Comparison of ENCODE assay signal across 17 cellular contexts in genomic region chr13:112204881-112205327, GRCh38.
DNase-seq lines count a peak whose midpoint lies in the region; ATAC-seq and TF ChIP-seq lines count a peak whose summit lies in the region.
"Had no signal": no experiment of that assay in that cellular context is flagged by ENCODE, and none has a peak within 500 bp of the region (broad histone marks: within the 10 kb centered on the region; RNA-seq: fewer than 3 reads in every experiment).

No MANE protein-coding gene starts in this region.

- no peaks in the 10 kb centered on the region for H3K36me3 Mint-ChIP-seq in type B pancreatic cell
- no peaks in the 10 kb centered on the region for H3K36me3 Mint-ChIP-seq in effector memory CD8-positive, alpha-beta T cell (ENCODE audit: insufficient read depth)
- H3K36me3 Mint-ChIP-seq: naive B cell had no signal

- H3K27me3 ChIP-seq in heart left ventricle (peaks cover 0 to 70% (median 22%) of the 10 kb centered on the region in 9 donors), ectodermal cell (ENCODE audit: control insufficient read depth, insufficient read depth, low read length, poor library complexity, severe bottlenecking) (no peaks in the 10 kb centered on the region), right lobe of liver (no peaks in the 10 kb centered on the region)
- H3K27me3 ChIP-seq: Peyer's patch, upper lobe of left lung had no signal

- in situ Hi-C loops in G401 (cut with HindIII; ENCODE audit: low sequenced_read_pairs) = no loop called here

- TF ChIP-seq CTCF in heart left ventricle (IDR thresholded peaks at IDR 0.05) (no peak), right lobe of liver (IDR thresholded peaks at IDR 0.05) (no peak), type B pancreatic cell (conservative IDR thresholded peaks at IDR 0.05) (no peak)

- peak overlapping the region; percentile 27 for H3K4me3 Mint-ChIP-seq in type B pancreatic cell
- H3K4me3 Mint-ChIP-seq in effector memory CD8-positive, alpha-beta T cell = no peak overlapping the region
- H3K4me3 Mint-ChIP-seq: activated naive CD4-positive, alpha-beta T cell treated with anti-CD3 and anti-CD28 coated beads for 36 hours had no signal

- H3K4me3 ChIP-seq in heart left ventricle = peak overlapping the region in 7 of 12 donors; percentile 3 to 21 (median 14)
- no peak overlapping the region for H3K4me3 ChIP-seq in ectodermal cell (ENCODE audit: insufficient read depth, low read depth, low read length)
- H3K4me3 ChIP-seq in right lobe of liver = peak overlapping the region in 2 of 3 donors; percentile 12 to 19
- H3K4me3 ChIP-seq: Peyer's patch, sigmoid colon had no signal

- H3K9me3 ChIP-seq in heart left ventricle = no peaks in the 10 kb centered on the region
- H3K9me3 ChIP-seq in ectodermal cell (ENCODE audit: control insufficient read depth, low read length) = no peaks in the 10 kb centered on the region
- peaks cover 0 to 3% (median 0%) of the 10 kb centered on the region in 4 donors for H3K9me3 ChIP-seq in right lobe of liver
- H3K9me3 ChIP-seq: Peyer's patch, sigmoid colon, upper lobe of left lung had no signal

- peaks cover 74% of the 10 kb centered on the region for H3K27me3 Mint-ChIP-seq in type B pancreatic cell
- H3K27me3 Mint-ChIP-seq in effector memory CD8-positive, alpha-beta T cell = peaks cover 45 to 71% of the 10 kb centered on the region in 2 donors

- no peaks in the 10 kb centered on the region for H3K9me3 Mint-ChIP-seq in type B pancreatic cell
- no peaks in the 10 kb centered on the region for H3K9me3 Mint-ChIP-seq in effector memory CD8-positive, alpha-beta T cell
- H3K9me3 Mint-ChIP-seq: activated naive CD4-positive, alpha-beta T cell treated with anti-CD3 and anti-CD28 coated beads for 36 hours had no signal

- H3K4me1 Mint-ChIP-seq in type B pancreatic cell (ENCODE audit: unreplicated experiment) = peaks cover 24% of the 10 kb centered on the region
- peaks cover 0 to 5% of the 10 kb centered on the region in 2 donors for H3K4me1 Mint-ChIP-seq in effector memory CD8-positive, alpha-beta T cell (ENCODE audit: low read depth in 2 of 2)

- intact Hi-C loops in heart left ventricle (cut with DNase I) (no loop called here), Right ventricle myocardium inferior (cut with DNase I) (no loop called here), right lobe of liver (cut with DNase I) (no loop called here)

- H3K27ac ChIP-seq in heart left ventricle (peak overlapping the region in 8 of 12 donors; percentile 25 to 67 (median 60)), ectodermal cell (ENCODE audit: insufficient read depth, low read depth, low read length, poor library complexity, severe bottlenecking) (peak overlapping the region; percentile 86), right lobe of liver (peak overlapping the region in 1 of 3 donors; percentile 7)
- H3K27ac ChIP-seq: Peyer's patch, sigmoid colon, upper lobe of left lung had no signal

- H3K4me1 ChIP-seq in heart left ventricle = peaks cover 0 to 17% (median 2%) of the 10 kb centered on the region in 12 donors
- H3K4me1 ChIP-seq in ectodermal cell (ENCODE audit: control insufficient read depth, insufficient read depth, low read length) = peaks cover 60% of the 10 kb centered on the region
- H3K4me1 ChIP-seq in right lobe of liver = no peaks in the 10 kb centered on the region
- H3K4me1 ChIP-seq: Peyer's patch had no signal

- no peak overlapping the region for H3K27ac Mint-ChIP-seq in type B pancreatic cell
- H3K27ac Mint-ChIP-seq in effector memory CD8-positive, alpha-beta T cell = no peak overlapping the region
- H3K27ac Mint-ChIP-seq: activated naive CD4-positive, alpha-beta T cell treated with anti-CD3 and anti-CD28 coated beads for 36 hours; naive B cell had no signal

- H3K36me3 ChIP-seq in heart left ventricle (no peaks in the 10 kb centered on the region), ectodermal cell (ENCODE audit: control insufficient read depth, insufficient read depth, low read length) (no peaks in the 10 kb centered on the region), right lobe of liver (no peaks in the 10 kb centered on the region)
- H3K36me3 ChIP-seq: Peyer's patch, sigmoid colon, upper lobe of left lung had no signal

- TF ChIP-seq POLR2A in heart left ventricle (IDR thresholded peaks at IDR 0.05) (no peak), right lobe of liver (IDR thresholded peaks at IDR 0.05) (no peak)

- DNase-seq in heart left ventricle (peak in 4 of 5 donors; percentile 30 to 48 (median 42)), Right ventricle myocardium inferior (ENCODE audit: missing footprints) (no peak), right lobe of liver (no peak), type B pancreatic cell (ENCODE audit: extremely low spot score, unreplicated experiment) (no peak), G401 (ENCODE audit: low spot score) (no peak), SK-N-DZ (ENCODE audit: low spot score) (no peak)
- no peak for DNase-seq in effector memory CD8-positive, alpha-beta T cell
- DNase-seq: activated naive CD4-positive, alpha-beta T cell treated with anti-CD3 and anti-CD28 coated beads for 36 hours; GF-D8; naive B cell; NCI-H2029 treated with DMSO at 0.1 percent for 48 hours; Peyer's patch; sigmoid colon; stimulated activated CD4-positive, alpha-beta T cell treated with anti-CD3 and anti-CD28 coated beads, Interleukin-4, amount 100 ng/mL, for 24 hours; upper lobe of left lung had no signal

- 2 to 5% (median 4%) methylated on average over 16 of the region's 16 CpGs for WGBS in heart left ventricle, 4 donors
- WGBS in ectodermal cell, 2 experiments = 1 to 2% methylated on average over 16 of the region's 16 CpGs
- 10% methylated on average over 13 of the region's 16 CpGs for WGBS in right lobe of liver (ENCODE audit: insufficient coverage, low coverage, low lambda C conversion rate, missing lambda C conversion rate)

- ATAC-seq in heart left ventricle (peak; percentile 32 to 92 (median 48)), Right ventricle myocardium inferior (no peak), right lobe of liver (peak; percentile 76 to 83 (median 78))
- no peak for ATAC-seq in effector memory CD8-positive, alpha-beta T cell (replicated peaks)
- ATAC-seq: activated CD4-positive, CD25-positive, alpha-beta regulatory T cell treated with anti-CD3 and anti-CD28 coated beads, Interleukin-2, amount 50 U/mL, for 24 hours had no signal

Comparison
In these comparisons a context has a peak if more than half of its experiments do, and no peak if none do; other contexts are left out.
1. ATAC-seq: peak in heart left ventricle (4 of 4) and right lobe of liver (4 of 4); none in Right ventricle myocardium inferior (single experiment) and effector memory CD8-positive, alpha-beta T cell (single experiment).
2. DNase-seq: peak in heart left ventricle (4 of 5); none in Right ventricle myocardium inferior (single experiment), right lobe of liver (0 of 3), type B pancreatic cell (single experiment), G401 (single experiment), effector memory CD8-positive, alpha-beta T cell (0 of 3) and SK-N-DZ (single experiment).